In genomic region chr22:25364736-25365241, GRCh38 we compare ENCODE assay signal across 20 cellular contexts.
DNase-seq lines count a peak whose midpoint lies in the region; ATAC-seq and TF ChIP-seq lines count a peak whose summit lies in the region.
"Had no signal": no experiment of that assay in that cellular context is flagged by ENCODE, and none has a peak within 500 bp of the region (broad histone marks: within the 10 kb centered on the region; RNA-seq: fewer than 3 reads in every experiment).

No MANE protein-coding gene starts in this region.

- H3K27ac Mint-ChIP-seq in chondrocyte (ENCODE audit: unreplicated experiment): no peak overlapping the region
- H3K27ac Mint-ChIP-seq: neural progenitor cell had no signal

- BruUV-seq in OCI-LY7 (replicated peaks; lab: Mats Ljungman, UMichigan): no TSS peak

- intact Hi-C loops in right lobe of liver (cut with DNase I) (no loop called here), OCI-LY7 (cut with micrococcal nuclease; ENCODE audit: unreplicated experiment) (loop anchor here (5.0 to 10.0 kb wide), 2 partner anchors 38 to 410 kb away; no protein-coding TSS in a partner anchor)

- H3K79me2 ChIP-seq in OCI-LY7 (ENCODE audit: insufficient read depth, low read depth, low read length): no peaks in the 10 kb centered on the region

- POLR2A ChIA-PET in OCI-LY7 (lab: Charles Lee): no interaction called here

- H3K36me3 Mint-ChIP-seq in chondrocyte (ENCODE audit: low read depth): peaks cover 3% of the 10 kb centered on the region

- H3K9me3 ChIP-seq in right lobe of liver: no peaks in the 10 kb centered on the region
- no peaks in the 10 kb centered on the region for H3K9me3 ChIP-seq in suprapubic skin
- no peaks in the 10 kb centered on the region for H3K9me3 ChIP-seq in OCI-LY7 (ENCODE audit: low read length)
- H3K9me3 ChIP-seq: esophagus muscularis mucosa, vagina had no signal

- H3K4me1 Mint-ChIP-seq in chondrocyte (ENCODE audit: low read depth): peaks cover 10% of the 10 kb centered on the region

- peak in 3 of 4 donors; percentile 3 to 26 (median 21) for ATAC-seq in right lobe of liver
- no peak for ATAC-seq in HG02981 (IDR thresholded peaks at IDR 0.05; ENCODE audit: unreplicated experiment)
- no peak for ATAC-seq in GM19328 (IDR thresholded peaks at IDR 0.05; ENCODE audit: unreplicated experiment)
- ATAC-seq: HCT116 had no signal

- DNase-seq in MV-4-11 (lab: John Stamatoyannopoulos, UW) (peak; percentile 48), chondrocyte (ENCODE audit: low spot score) (peak; percentile 57), right lobe of liver (peak in 2 of 3 donors; percentile 26 to 45), suprapubic skin (ENCODE audit: low spot score in 2 of 2) (peak; percentile 55 to 66), OCI-LY7 (ENCODE audit: low spot score) (no peak)
- DNase-seq: activated CD8-positive, alpha-beta memory T cell treated with anti-CD3 and anti-CD28 coated beads for 24 hours; effector CD4-positive, alpha-beta T cell; head of caudate nucleus; KG1; mesendoderm; SHP77; T-helper 1 cell had no signal

- no peak overlapping the region for H2AFZ ChIP-seq in OCI-LY7 (ENCODE audit: low read length)
- H2AFZ ChIP-seq: neural progenitor cell had no signal

- H4K20me1 ChIP-seq in OCI-LY7 (ENCODE audit: insufficient read depth, low read length): no peaks in the 10 kb centered on the region

- no peaks in the 10 kb centered on the region for H3K27me3 Mint-ChIP-seq in chondrocyte (ENCODE audit: low read depth)
- H3K27me3 Mint-ChIP-seq: stimulated activated naive CD8-positive, alpha-beta T cell treated with anti-CD3 and anti-CD28 coated beads, Interleukin-15, Interleukin-2, amounts not matched to agents 100 ng/mL and 50 ng/mL, for 24 hours had no signal

- H3K4me2 ChIP-seq in OCI-LY7 (ENCODE audit: low read length): no peak overlapping the region
- H3K4me2 ChIP-seq: neural progenitor cell had no signal

- no peaks in the 10 kb centered on the region for H3K9me2 ChIP-seq in OCI-LY7 (ENCODE audit: insufficient read depth, low read length)

- H3K27me3 ChIP-seq in right lobe of liver (no peaks in the 10 kb centered on the region), suprapubic skin (no peaks in the 10 kb centered on the region)
- H3K27me3 ChIP-seq: esophagus muscularis mucosa, neural progenitor cell, vagina had no signal

- TF ChIP-seq CTCF in chondrocyte (IDR thresholded peaks at IDR 0.05): no peak
- no peak for TF ChIP-seq CTCF in right lobe of liver (IDR thresholded peaks at IDR 0.05)
- TF ChIP-seq CTCF in suprapubic skin (IDR thresholded peaks at IDR 0.05): no peak
- TF ChIP-seq CTCF in OCI-LY7 (conservative IDR thresholded peaks at IDR 0.05; ENCODE audit: low read length): no peak

- no peaks in the 10 kb centered on the region for H3K9me3 Mint-ChIP-seq in chondrocyte (ENCODE audit: low read depth)
- H3K9me3 Mint-ChIP-seq: activated T-helper 1 cell treated with anti-CD3 and anti-CD28 coated beads, Interleukin-12 subunit alpha, Interleukin-12 subunit beta, Interleukin-2, Interleukin-4 antibody, amounts not matched to agents 30 ng/mL and 10 ng/mL and 1 ng/mL, durations not matched to agents 14 hours and 24 hours and 36 hours; neural progenitor cell; stimulated activated naive CD8-positive, alpha-beta T cell treated with anti-CD3 and anti-CD28 coated beads, Interleukin-15, Interleukin-2, amounts not matched to agents 100 ng/mL and 50 ng/mL, for 24 hours had no signal

- H3K4me3 ChIP-seq in right lobe of liver: no peak overlapping the region
- H3K4me3 ChIP-seq in suprapubic skin: no peak overlapping the region
- H3K4me3 ChIP-seq in OCI-LY7 (ENCODE audit: low read depth, low read length, poor library complexity, severe bottlenecking): no peak overlapping the region
- H3K4me3 ChIP-seq: esophagus muscularis mucosa, neural progenitor cell, vagina had no signal

- TF ChIP-seq POLR2A in right lobe of liver (IDR thresholded peaks at IDR 0.05) (no peak), suprapubic skin (IDR thresholded peaks at IDR 0.05) (no peak)

- H3K4me1 ChIP-seq in right lobe of liver (peaks cover 0 to 28% (median 8%) of the 10 kb centered on the region in 4 donors), suprapubic skin (peaks cover 26% of the 10 kb centered on the region), OCI-LY7 (ENCODE audit: insufficient read depth, low read length, poor library complexity, severe bottlenecking) (peaks cover 9% of the 10 kb centered on the region)
- H3K4me1 ChIP-seq: neural progenitor cell had no signal

- CTCF ChIA-PET in OCI-LY7 (lab: Charles Lee; ENCODE audit: unreplicated experiment): no interaction called here

- H3K27ac ChIP-seq in right lobe of liver (no peak overlapping the region), suprapubic skin (no peak overlapping the region), OCI-LY7 (ENCODE audit: low read depth, low read length, poor library complexity, severe bottlenecking) (no peak overlapping the region)
- H3K27ac ChIP-seq: esophagus muscularis mucosa, neural progenitor cell, vagina had no signal

- 4% methylated on average over 3 of the region's 13 CpGs for WGBS in right lobe of liver (ENCODE audit: insufficient coverage, low coverage, low lambda C conversion rate, missing lambda C conversion rate)
- WGBS in suprapubic skin: 87% methylated on average over 13 of the region's 13 CpGs

- H3K4me3 Mint-ChIP-seq in chondrocyte (ENCODE audit: unreplicated experiment): no peak overlapping the region
- H3K4me3 Mint-ChIP-seq: activated T-helper 1 cell treated with anti-CD3 and anti-CD28 coated beads, Interleukin-12 subunit alpha, Interleukin-12 subunit beta, Interleukin-2, Interleukin-4 antibody, amounts not matched to agents 30 ng/mL and 10 ng/mL and 1 ng/mL, durations not matched to agents 14 hours and 24 hours and 36 hours; neural progenitor cell; stimulated activated naive CD8-positive, alpha-beta T cell treated with anti-CD3 and anti-CD28 coated beads, Interleukin-15, Interleukin-2, amounts not matched to agents 100 ng/mL and 50 ng/mL, for 24 hours had no signal

- TF ChIP-seq EP300 in suprapubic skin (IDR thresholded peaks at IDR 0.05): no peak

- peaks cover 0 to 11% (median under 1%) of the 10 kb centered on the region in 4 donors for H3K36me3 ChIP-seq in right lobe of liver
- peaks cover 4% of the 10 kb centered on the region for H3K36me3 ChIP-seq in suprapubic skin
- H3K36me3 ChIP-seq in OCI-LY7 (ENCODE audit: insufficient read depth, low read length): peaks cover 9% of the 10 kb centered on the region; the same call in 1 of the 2 replicates
- H3K36me3 ChIP-seq: neural progenitor cell, vagina had no signal

Comparison
In these comparisons a context has a peak if more than half of its experiments do, and no peak if none do; other contexts are left out.
1. ATAC-seq: peak in right lobe of liver (3 of 4); none in HG02981 (single experiment) and GM19328 (single experiment).